Comparison of ENCODE assay signal across 13 cellular contexts in genomic region chr2:170823800-170824153, GRCh38. TPM values are rescaled to one million over a fixed set of nuclear protein-coding genes. Genes with fewer than 3 reads are reported as not detected.
DNase-seq lines count a peak whose midpoint lies in the region; ATAC-seq and TF ChIP-seq lines count a peak whose summit lies in the region.
"Had no signal": no experiment of that assay in that cellular context is flagged by ENCODE, and none has a peak within 500 bp of the region (broad histone marks: within the 10 kb centered on the region; RNA-seq: fewer than 3 reads in every experiment).

No MANE protein-coding gene starts in this region.

- peaks cover 97% of the 10 kb centered on the region for H3K27me3 Mint-ChIP-seq in stimulated activated naive CD8-positive, alpha-beta T cell treated with anti-CD3 and anti-CD28 coated beads, Interleukin-15, amount 100 ng/mL, for 72 hours
- H3K27me3 Mint-ChIP-seq in neural progenitor cell (ENCODE audit: insufficient read depth, low read depth), result peaks cover 54% of the 10 kb centered on the region
- H3K27me3 Mint-ChIP-seq in HFFc6 (ENCODE audit: insufficient read depth), result peaks cover 72% of the 10 kb centered on the region

- H3K36me3 ChIP-seq in neural progenitor cell (no peaks in the 10 kb centered on the region), left lung (no peaks in the 10 kb centered on the region)
- H3K36me3 ChIP-seq: SJSA1 had no signal

- no peaks in the 10 kb centered on the region for H3K9me3 Mint-ChIP-seq in stimulated activated naive CD8-positive, alpha-beta T cell treated with anti-CD3 and anti-CD28 coated beads, Interleukin-15, amount 100 ng/mL, for 72 hours
- H3K9me3 Mint-ChIP-seq in neural progenitor cell (no peaks in the 10 kb centered on the region), HFFc6 (no peaks in the 10 kb centered on the region)

- H4K20me1 ChIP-seq in neural progenitor cell (ENCODE audit: low read depth), result peaks cover 24% of the 10 kb centered on the region

- H3K4me3 Mint-ChIP-seq in stimulated activated naive CD8-positive, alpha-beta T cell treated with anti-CD3 and anti-CD28 coated beads, Interleukin-15, amount 100 ng/mL, for 72 hours, result peak overlapping the region; percentile 25 to 31
- peak overlapping the region; percentile 86 for H3K4me3 Mint-ChIP-seq in neural progenitor cell
- H3K4me3 Mint-ChIP-seq in HFFc6, result no peak overlapping the region

- H3K4me3 ChIP-seq in neural progenitor cell (peak overlapping the region; percentile 47), left lung (peak overlapping the region in 1 of 2 donors; percentile 6)
- H3K4me3 ChIP-seq: GM12878, SJSA1 had no signal

- no peaks in the 10 kb centered on the region for H3K9me3 ChIP-seq in neural progenitor cell (ENCODE audit: low read depth)
- no peaks in the 10 kb centered on the region for H3K9me3 ChIP-seq in left lung
- H3K9me3 ChIP-seq: SJSA1 had no signal

- DNase-seq in stimulated activated naive CD8-positive, alpha-beta T cell treated with anti-CD3 and anti-CD28 coated beads, Interleukin-15, amount 100 ng/mL, for 72 hours, result no peak
- DNase-seq in stimulated activated naive CD8-positive, alpha-beta T cell treated with anti-CD3 and anti-CD28 coated beads, Interleukin-15, Interleukin-2, amounts not matched to agents 100 U/mL and 50 U/mL, for 24 hours, result no peak
- DNase-seq in erythroblast (lab: John Stamatoyannopoulos, UW), result peak; percentile 40 to 56
- DNase-seq in neural progenitor cell (ENCODE audit: low spot score), result no peak
- DNase-seq in HFFc6, result no peak
- DNase-seq in left lung, result no peak
- DNase-seq in activated CD4-positive, alpha-beta T cell treated with anti-CD3 and anti-CD28 coated beads for 48 hours, result no peak
- DNase-seq: DMS79 treated with DMSO at 0.1 percent for 48 hours, NCI-H187 had no signal

- H3K4me2 ChIP-seq in neural progenitor cell, result peak overlapping the region; percentile 96

- peaks cover 3% of the 10 kb centered on the region for H3K36me3 Mint-ChIP-seq in neural progenitor cell
- no peaks in the 10 kb centered on the region for H3K36me3 Mint-ChIP-seq in HFFc6 (ENCODE audit: low read depth)

- no peak for ATAC-seq in stimulated activated naive CD8-positive, alpha-beta T cell treated with anti-CD3 and anti-CD28 coated beads, Interleukin-15, amount 100 ng/mL, for 72 hours
- ATAC-seq in stimulated activated naive CD8-positive, alpha-beta T cell treated with anti-CD3 and anti-CD28 coated beads, Interleukin-15, Interleukin-2, amounts not matched to agents 100 U/mL and 50 U/mL, for 24 hours, result no peak
- ATAC-seq in left lung (no peak), GM18517 (IDR thresholded peaks at IDR 0.05; ENCODE audit: unreplicated experiment) (no peak)

- H3K27ac Mint-ChIP-seq in stimulated activated naive CD8-positive, alpha-beta T cell treated with anti-CD3 and anti-CD28 coated beads, Interleukin-15, amount 100 ng/mL, for 72 hours, result no peak overlapping the region
- H3K27ac Mint-ChIP-seq in neural progenitor cell (no peak overlapping the region), HFFc6 (no peak overlapping the region)

- intact Hi-C loops in left lung (cut with DNase I), result no loop called here

- H2AFZ ChIP-seq in neural progenitor cell (replicated peaks), result peak overlapping the region; percentile 95

- peaks cover 43% of the 10 kb centered on the region for H3K4me1 Mint-ChIP-seq in stimulated activated naive CD8-positive, alpha-beta T cell treated with anti-CD3 and anti-CD28 coated beads, Interleukin-15, amount 100 ng/mL, for 72 hours
- H3K4me1 Mint-ChIP-seq in neural progenitor cell, result peaks cover 48% of the 10 kb centered on the region
- H3K4me1 Mint-ChIP-seq in HFFc6 (ENCODE audit: low read depth), result peaks cover 17% of the 10 kb centered on the region

- no peak overlapping the region for H3K27ac ChIP-seq in neural progenitor cell
- H3K27ac ChIP-seq in left lung, result no peak overlapping the region
- H3K27ac ChIP-seq: SJSA1 had no signal

- H3K79me2 ChIP-seq in neural progenitor cell (ENCODE audit: low read depth), result no peaks in the 10 kb centered on the region

- TF ChIP-seq CTCF in neural progenitor cell (IDR thresholded peaks at IDR 0.05) (no peak), HFFc6 (IDR thresholded peaks at IDR 0.05) (no peak), left lung (IDR thresholded peaks at IDR 0.05) (no peak)

- no peak for TF ChIP-seq POLR2A in erythroblast (IDR thresholded peaks at IDR 0.05; ENCODE audit: low read length)

- peaks cover 91% of the 10 kb centered on the region for H3K27me3 ChIP-seq in neural progenitor cell
- H3K27me3 ChIP-seq in left lung, result peaks cover 54 to 90% of the 10 kb centered on the region in 2 donors

- H3F3A ChIP-seq in neural progenitor cell (ENCODE audit: low read depth), result peaks cover 33% of the 10 kb centered on the region

- peaks cover 47% of the 10 kb centered on the region for H3K4me1 ChIP-seq in neural progenitor cell
- H3K4me1 ChIP-seq in left lung, result peaks cover 35 to 45% of the 10 kb centered on the region in 2 donors

- H3K9ac ChIP-seq in neural progenitor cell, result no peak overlapping the region

RNA-seq across cellular contexts. Expression of gene GAD1, which starts 7.1 kb away (rescaled TPM):
- total RNA-seq in neural progenitor cell (ENCODE audit: low replicate concordance) (5.2 and 10.7 TPM in 2 replicates), left lung (under 1 TPM in 1 of 2 donors, not detected in 1; 0.29 TPM)
- under 1 TPM in 2 of 6 experiments, not detected in 4; 0.21 to 0.26 TPM for total RNA-seq in HFFc6 (2021; fragmentation: NEBNext Ultra II Directional; extraction: Animal tissue kit (Norgen Biotek cat#: 25700))

RNA-seq across cellular contexts. Expression of gene ERICH2, which starts 53.6 kb away (rescaled TPM):
- total RNA-seq in neural progenitor cell (ENCODE audit: low replicate concordance), result 0.43 and 2.7 TPM in 2 replicates
- total RNA-seq in HFFc6 (2021; fragmentation: NEBNext Ultra II Directional; extraction: Animal tissue kit (Norgen Biotek cat#: 25700)), result not detected
- 1 to 10 TPM; 3.3 to 6.2 TPM for total RNA-seq in left lung
- total RNA-seq: GM12878, LHCN-M2, SJSA1 had no signal

Comparison
In these comparisons a context has a peak if more than half of its experiments do, and no peak if none do; other contexts are left out.
1. DNase-seq: peak in erythroblast (2 of 2); none in stimulated activated naive CD8-positive, alpha-beta T cell treated with anti-CD3 and anti-CD28 coated beads, Interleukin-15, amount 100 ng/mL, for 72 hours (0 of 2), stimulated activated naive CD8-positive, alpha-beta T cell treated with anti-CD3 and anti-CD28 coated beads, Interleukin-15, Interleukin-2, amounts not matched to agents 100 U/mL and 50 U/mL, for 24 hours (single experiment), neural progenitor cell (single experiment), HFFc6 (single experiment), left lung (0 of 2) and activated CD4-positive, alpha-beta T cell treated with anti-CD3 and anti-CD28 coated beads for 48 hours (single experiment).